Comparison of ENCODE assay signal across 11 cellular contexts in genomic region chr18:64380117-64380516, GRCh38.
DNase-seq lines count a peak whose midpoint lies in the region; ATAC-seq and TF ChIP-seq lines count a peak whose summit lies in the region.
"Had no signal": no experiment of that assay in that cellular context is flagged by ENCODE, and none has a peak within 500 bp of the region (broad histone marks: within the 10 kb centered on the region; RNA-seq: fewer than 3 reads in every experiment).

No MANE protein-coding gene starts in this region.

- CTCF ChIA-PET in GM10248 (lab: Yijun Ruan, JAX), result interaction anchor here (1.7 kb wide), 1 partner anchor 26 kb away, joined by 4 read pairs; no protein-coding TSS in a partner anchor

- H3K4me3 Mint-ChIP-seq in activated T-cell treated with anti-CD3 and anti-CD28 coated beads, Interleukin-2, amount 50 U/mL, for 24 hours, result no peak overlapping the region
- H3K4me3 Mint-ChIP-seq: activated T-helper 1 cell treated with anti-CD3 and anti-CD28 coated beads, Interleukin-12 subunit alpha, Interleukin-12 subunit beta, Interleukin-2, Interleukin-4 antibody, amounts not matched to agents 30 ng/mL and 10 ng/mL and 1 ng/mL, durations not matched to agents 14 hours and 24 hours and 36 hours had no signal

- no peak for TF ChIP-seq CTCF in GM10248 (IDR thresholded peaks at IDR 0.05; ENCODE audit: control extremely low read depth, extremely low read depth, low read depth, missing control alignments)

- no peaks in the 10 kb centered on the region for H3K36me3 Mint-ChIP-seq in activated T-cell treated with anti-CD3 and anti-CD28 coated beads, Interleukin-2, amount 50 U/mL, for 24 hours (ENCODE audit: low read depth)

- no peaks in the 10 kb centered on the region for H3K27me3 Mint-ChIP-seq in activated T-cell treated with anti-CD3 and anti-CD28 coated beads, Interleukin-2, amount 50 U/mL, for 24 hours

- no peaks in the 10 kb centered on the region for H3K4me1 Mint-ChIP-seq in activated T-cell treated with anti-CD3 and anti-CD28 coated beads, Interleukin-2, amount 50 U/mL, for 24 hours (ENCODE audit: low read depth)

- DNase-seq in GM10248 (ENCODE audit: extremely low spot score) (peak; percentile 25), NCI-H2029 treated with DMSO at 0.1 percent for 48 hours (lab: John Stamatoyannopoulos, UW) (no peak), foreskin melanocyte (no peak)
- DNase-seq in activated T-cell treated with anti-CD3 and anti-CD28 coated beads, Interleukin-2, amount 50 U/mL, for 24 hours, result no peak
- DNase-seq in effector CD8-positive, alpha-beta T cell (lab: John Stamatoyannopoulos, UW), result no peak
- DNase-seq: brain microvascular endothelial cell had no signal

- peak; percentile 98 for ATAC-seq in GM19372 (IDR thresholded peaks at IDR 0.05; ENCODE audit: low read depth, unreplicated experiment)
- ATAC-seq in HG02759 (IDR thresholded peaks at IDR 0.05; ENCODE audit: unreplicated experiment), result peak; percentile 88
- peak; percentile 97 for ATAC-seq in HG03439 (IDR thresholded peaks at IDR 0.05; ENCODE audit: unreplicated experiment)
- ATAC-seq: A549 had no signal

- POLR2A ChIA-PET in GM10248 (lab: Yijun Ruan, JAX), result no interaction called here

- H3K27ac Mint-ChIP-seq in activated T-cell treated with anti-CD3 and anti-CD28 coated beads, Interleukin-2, amount 50 U/mL, for 24 hours, result no peak overlapping the region
- H3K27ac Mint-ChIP-seq: activated T-helper 1 cell treated with anti-CD3 and anti-CD28 coated beads, Interleukin-12 subunit alpha, Interleukin-12 subunit beta, Interleukin-2, Interleukin-4 antibody, amounts not matched to agents 30 ng/mL and 10 ng/mL and 1 ng/mL, durations not matched to agents 14 hours and 24 hours and 36 hours had no signal

- H3K9me3 Mint-ChIP-seq in activated T-cell treated with anti-CD3 and anti-CD28 coated beads, Interleukin-2, amount 50 U/mL, for 24 hours, result peaks cover 7% of the 10 kb centered on the region
